ENCODE assay signal across 8 cellular contexts in genomic region chr6:32837651-32838113, GRCh38. TPM values are rescaled to one million over a fixed set of nuclear protein-coding genes. Genes with fewer than 3 reads are reported as not detected.
A peak's percentile ranks its signal among the peaks of the same experiment; 100 is the strongest.
DNase-seq lines count a peak whose midpoint lies in the region; ATAC-seq, FAIRE-seq and TF ChIP-seq lines count a peak whose summit lies in the region.

No MANE protein-coding gene starts in this region.

- FAIRE-seq in GM19239 (lab: Jason Lieb, UNC) (no peak), GM12892 (lab: Jason Lieb, UNC) (no peak)

- peak overlapping the region; percentile 59 to 95 (median 90) for H3K27ac Mint-ChIP-seq in brain

- no peaks in the 10 kb centered on the region for H3K79me2 ChIP-seq in mesendoderm (ENCODE audit: control insufficient read depth, insufficient read depth, low read length)

- peak overlapping the region; percentile 18 for H3K56ac ChIP-seq in mesendoderm (ENCODE audit: low read length)

- TF ChIP-seq CTCF in BE2C (IDR thresholded peaks at IDR 0.05; ENCODE audit: low read depth, low read length) (no peak), brain (conservative IDR thresholded peaks at IDR 0.05) (no peak)

- H3K27me3 ChIP-seq in BE2C (peaks cover under 1% of the 10 kb centered on the region; the same call in 1 of the 2 replicates), mesendoderm (ENCODE audit: insufficient read depth, low read length, poor library complexity) (no peaks in the 10 kb centered on the region)

- no peaks in the 10 kb centered on the region for H3K9me3 ChIP-seq in BE2C

- no peaks in the 10 kb centered on the region for H3K79me1 ChIP-seq in mesendoderm (ENCODE audit: low read length)

- H3K23ac ChIP-seq in mesendoderm (ENCODE audit: low read length), result peak overlapping the region; percentile 18

- H2BK5ac ChIP-seq in mesendoderm (ENCODE audit: low read length), result no peak overlapping the region

- no peak overlapping the region for H3K27ac ChIP-seq in mesendoderm (ENCODE audit: low read depth, low read length)

- no peak for ATAC-seq in GM21515 (IDR thresholded peaks at IDR 0.05; ENCODE audit: unreplicated experiment)

- H4K5ac ChIP-seq in mesendoderm (ENCODE audit: low read length), result no peak overlapping the region

- no peak overlapping the region for H2AK5ac ChIP-seq in mesendoderm (ENCODE audit: low read length)

- no peak overlapping the region for H4K8ac ChIP-seq in mesendoderm (ENCODE audit: low read depth, low read length)

- peaks cover 12% of the 10 kb centered on the region for H3K4me1 Mint-ChIP-seq in brain

- peak overlapping the region; percentile 74 for H3K4ac ChIP-seq in mesendoderm (ENCODE audit: low read depth, low read length)

- H3K4me1 ChIP-seq in BE2C, result peaks cover 9% of the 10 kb centered on the region; the same call in 1 of the 2 replicates
- H3K4me1 ChIP-seq in mesendoderm (ENCODE audit: control insufficient read depth, low read depth, low read length), result no peaks in the 10 kb centered on the region

- peaks cover 32% of the 10 kb centered on the region for H3K27me3 Mint-ChIP-seq in brain

- no peak for DNase-seq in BE2C
- DNase-seq in HT1080 (ENCODE audit: low read depth), result peak; percentile 49
- DNase-seq in mesendoderm, result peak; percentile 5
- no peak for DNase-seq in GM19239 (ENCODE audit: insufficient read length, low spot score)
- DNase-seq in GM12892 (ENCODE audit: insufficient read length), result no peak
- no peak for DNase-seq in stimulated activated CD4-positive, alpha-beta T cell treated with anti-CD3 and anti-CD28 coated beads, Interleukin-4, amount 100 ng/mL, for 24 hours

- TF ChIP-seq POLR2A in GM12892 (IDR thresholded peaks at IDR 0.05; ENCODE audit: low read depth, low read length), result no peak

- H3K4me3 ChIP-seq in BE2C (ENCODE audit: low read depth, low read length) (peak overlapping the region; percentile 78), mesendoderm (ENCODE audit: low read length) (no peak overlapping the region)

- H3K4me2 ChIP-seq in mesendoderm (ENCODE audit: low read length), result peak overlapping the region; percentile 45

- H3K4me3 Mint-ChIP-seq in brain, result peak overlapping the region; percentile 87 to 91 (median 89)

- H3K18ac ChIP-seq in mesendoderm (ENCODE audit: low read length), result no peak overlapping the region

- H3K36me3 Mint-ChIP-seq in brain, result no peaks in the 10 kb centered on the region

- no peak overlapping the region for H2BK120ac ChIP-seq in mesendoderm (ENCODE audit: low read depth, low read length)

- H3K9ac ChIP-seq in mesendoderm (ENCODE audit: low read length), result peak overlapping the region; percentile 21

- WGBS in mesendoderm (ENCODE audit: extremely low coverage, insufficient coverage, low lambda C conversion rate), result no CpG with 5 or more reads among the region's 12 CpGs

- H3K36me3 ChIP-seq in BE2C, result no peaks in the 10 kb centered on the region
- H3K36me3 ChIP-seq in mesendoderm (ENCODE audit: control insufficient read depth, insufficient read depth, low read length), result no peaks in the 10 kb centered on the region

- H2BK15ac ChIP-seq in mesendoderm (replicated peaks; ENCODE audit: low read depth), result no peak overlapping the region

- peaks cover 0 to 4% (median under 1%) of the 10 kb centered on the region in 5 experiments for H3K9me3 Mint-ChIP-seq in brain

RNA-seq across cellular contexts. Expression of gene TAP2, which starts 0.9 kb away (rescaled TPM):
- 11.9 TPM for polyA plus RNA-seq in BE2C (2012; ENCODE audit: insufficient read depth, insufficient read length, low read depth)
- total RNA-seq in HT1080 (2014; rRNA removed; shearing (Covaris generic)), result 89.3 and 104 TPM in 2 replicates
- 36.3 and 41.1 TPM in 2 replicates for polyA plus RNA-seq in HT1080 (2015; cell fraction: cytosol; rRNA removed)
- 80.4 and 84.7 TPM in 2 replicates for polyA plus RNA-seq in HT1080 (2015; cell fraction: nucleus; rRNA removed)
- polyA plus RNA-seq in brain (ENCODE audit: insufficient read depth, low read depth, low replicate concordance), result 10.1 TPM
- polyA plus RNA-seq in mesendoderm (2013, experiment 1 of 2), result 5.4 TPM
- polyA plus RNA-seq in mesendoderm (2013, experiment 2 of 2), result 6.5 TPM
- polyA plus RNA-seq in GM12892 (2012; ENCODE audit: missing spikeins), result 45.5 TPM

RNA-seq across cellular contexts. Expression of gene PSMB8, which starts 6.2 kb away (rescaled TPM):
- 2.6 TPM for polyA plus RNA-seq in BE2C (2012; ENCODE audit: insufficient read depth, insufficient read length, low read depth)
- 46.2 and 52.4 TPM in 2 replicates for total RNA-seq in HT1080 (2014; rRNA removed; shearing (Covaris generic))
- 44.0 and 45.2 TPM in 2 replicates for polyA plus RNA-seq in HT1080 (2015; cell fraction: cytosol; rRNA removed)
- 40.7 and 41.7 TPM in 2 replicates for polyA plus RNA-seq in HT1080 (2015; cell fraction: nucleus; rRNA removed)
- polyA plus RNA-seq in brain (ENCODE audit: insufficient read depth, low read depth, low replicate concordance), result 39.4 TPM
- 4.7 TPM for polyA plus RNA-seq in mesendoderm (2013, experiment 1 of 2)
- polyA plus RNA-seq in mesendoderm (2013, experiment 2 of 2), result 3.9 TPM
- 358 TPM for polyA plus RNA-seq in GM12892 (2012; ENCODE audit: missing spikeins)

RNA-seq across cellular contexts. Expression of gene TAP1, which starts 15.8 kb away (rescaled TPM):
- 0.66 TPM for polyA plus RNA-seq in BE2C (2012; ENCODE audit: insufficient read depth, insufficient read length, low read depth)
- 28.1 and 32.0 TPM in 2 replicates for total RNA-seq in HT1080 (2014; rRNA removed; shearing (Covaris generic))
- polyA plus RNA-seq in HT1080 (2015; cell fraction: cytosol; rRNA removed), result 17.0 and 19.1 TPM in 2 replicates
- 22.7 and 28.3 TPM in 2 replicates for polyA plus RNA-seq in HT1080 (2015; cell fraction: nucleus; rRNA removed)
- 17.8 TPM for polyA plus RNA-seq in brain (ENCODE audit: insufficient read depth, low read depth, low replicate concordance)
- polyA plus RNA-seq in mesendoderm (2013, experiment 1 of 2), result 2.0 TPM
- 2.3 TPM for polyA plus RNA-seq in mesendoderm (2013, experiment 2 of 2)
- polyA plus RNA-seq in GM12892 (2012; ENCODE audit: missing spikeins), result 151 TPM

RNA-seq across cellular contexts. Expression of gene PSMB9, which starts 16.3 kb away (rescaled TPM):
- not detected for polyA plus RNA-seq in BE2C (2012; ENCODE audit: insufficient read depth, insufficient read length, low read depth)
- 16.5 and 32.5 TPM in 2 replicates for total RNA-seq in HT1080 (2014; rRNA removed; shearing (Covaris generic))
- polyA plus RNA-seq in HT1080 (2015; cell fraction: cytosol; rRNA removed), result 15.1 and 15.9 TPM in 2 replicates
- 8.6 and 8.7 TPM in 2 replicates for polyA plus RNA-seq in HT1080 (2015; cell fraction: nucleus; rRNA removed)
- 16.7 TPM for polyA plus RNA-seq in brain (ENCODE audit: insufficient read depth, low read depth, low replicate concordance)
- polyA plus RNA-seq in mesendoderm (2013, experiment 1 of 2), result 0.20 TPM
- 0.13 TPM for polyA plus RNA-seq in mesendoderm (2013, experiment 2 of 2)
- polyA plus RNA-seq in GM12892 (2012; ENCODE audit: missing spikeins), result 286 TPM

RNA-seq across cellular contexts. Expression of gene HLA-DOB, which starts 20.9 kb away (rescaled TPM):
- polyA plus RNA-seq in BE2C (2012; ENCODE audit: insufficient read depth, insufficient read length, low read depth), result not detected
- 0.10 and 0.13 TPM in 2 replicates for total RNA-seq in HT1080 (2014; rRNA removed; shearing (Covaris generic))
- polyA plus RNA-seq in HT1080 (2015; cell fraction: cytosol; rRNA removed), result 0.19 and 0.23 TPM in 2 replicates
- polyA plus RNA-seq in HT1080 (2015; cell fraction: nucleus; rRNA removed), result 2.5 and 2.6 TPM in 2 replicates
- not detected for polyA plus RNA-seq in brain (ENCODE audit: insufficient read depth, low read depth, low replicate concordance)
- polyA plus RNA-seq in mesendoderm (2013, experiment 1 of 2), result 0.07 TPM
- 0.04 TPM for polyA plus RNA-seq in mesendoderm (2013, experiment 2 of 2)
- 71.9 TPM for polyA plus RNA-seq in GM12892 (2012; ENCODE audit: missing spikeins)

Comparison
In these comparisons a context has a peak if more than half of its experiments do, and no peak if none do; other contexts are left out.
1. DNase-seq: peak in HT1080 (single experiment) and mesendoderm (single experiment); none in BE2C (single experiment), GM19239 (single experiment), GM12892 (single experiment) and stimulated activated CD4-positive, alpha-beta T cell treated with anti-CD3 and anti-CD28 coated beads, Interleukin-4, amount 100 ng/mL, for 24 hours (single experiment).